8 cellular contexts compared by ENCODE assay signal in genomic region chr1:228459091-228459993, GRCh38. TPM values are rescaled to one million over a fixed set of nuclear protein-coding genes. Genes with fewer than 3 reads are reported as not detected.
A peak's percentile ranks its signal among the peaks of the same experiment; 100 is the strongest.
DNase-seq lines count a peak whose midpoint lies in the region; ATAC-seq and TF ChIP-seq lines count a peak whose summit lies in the region.

No MANE protein-coding gene starts in this region.

- peak; percentile 90 for DNase-seq in G401 (ENCODE audit: low spot score)
- peak; percentile 48 for DNase-seq in NCI-H748 treated with DMSO at 0.1 percent for 48 hours (lab: John Stamatoyannopoulos, UW)
- DNase-seq in activated T-cell treated with anti-CD3 and anti-CD28 coated beads, Interleukin-2, amount 50 U/mL, for 4 hours = peak; percentile 36
- peak; percentile 70 for DNase-seq in fibroblast of gingiva (ENCODE audit: low read depth)
- peak; percentile 81 for DNase-seq in type B pancreatic cell (ENCODE audit: extremely low spot score, unreplicated experiment)

- peaks cover 2% of the 10 kb centered on the region for H3K36me3 Mint-ChIP-seq in activated T-cell treated with anti-CD3 and anti-CD28 coated beads, Interleukin-2, amount 50 U/mL, for 4 hours (ENCODE audit: insufficient read depth)
- H3K36me3 Mint-ChIP-seq in nephron (ENCODE audit: low read depth) = peaks cover 3% of the 10 kb centered on the region
- peaks cover 3% of the 10 kb centered on the region for H3K36me3 Mint-ChIP-seq in type B pancreatic cell

- H3K27ac Mint-ChIP-seq in nephron = peak overlapping the region; percentile 83 to 97 (median 94)
- peak overlapping the region; percentile 99 for H3K27ac Mint-ChIP-seq in type B pancreatic cell

- in situ Hi-C loops in G401 (cut with HindIII; ENCODE audit: low sequenced_read_pairs) = no loop called here

- H3K4me1 Mint-ChIP-seq in activated T-cell treated with anti-CD3 and anti-CD28 coated beads, Interleukin-2, amount 50 U/mL, for 4 hours (ENCODE audit: low read depth) = peaks cover 40% of the 10 kb centered on the region
- H3K4me1 Mint-ChIP-seq in nephron = peaks cover 37% of the 10 kb centered on the region
- H3K4me1 Mint-ChIP-seq in type B pancreatic cell (ENCODE audit: unreplicated experiment) = peaks cover 28% of the 10 kb centered on the region

- peak; percentile 80 to 82 (median 81) for TF ChIP-seq CTCF in nephron (IDR thresholded peaks at IDR 0.05; ENCODE audit: unreplicated experiment in 3 of 3)
- TF ChIP-seq CTCF in type B pancreatic cell (conservative IDR thresholded peaks at IDR 0.05) = peak; percentile 87

- H3K27me3 Mint-ChIP-seq in activated T-cell treated with anti-CD3 and anti-CD28 coated beads, Interleukin-2, amount 50 U/mL, for 4 hours (ENCODE audit: low read depth) = no peaks in the 10 kb centered on the region
- H3K27me3 Mint-ChIP-seq in nephron (ENCODE audit: low read depth) (peaks cover 24% of the 10 kb centered on the region), type B pancreatic cell (peaks cover 40% of the 10 kb centered on the region)

- no peaks in the 10 kb centered on the region for H3K9me3 Mint-ChIP-seq in activated T-cell treated with anti-CD3 and anti-CD28 coated beads, Interleukin-2, amount 50 U/mL, for 4 hours
- H3K9me3 Mint-ChIP-seq in nephron (no peaks in the 10 kb centered on the region), type B pancreatic cell (no peaks in the 10 kb centered on the region)

- ATAC-seq in HG02981 (IDR thresholded peaks at IDR 0.05; ENCODE audit: unreplicated experiment) = peak; percentile 38
- no peak for ATAC-seq in activated T-cell treated with anti-CD3 and anti-CD28 coated beads, Interleukin-2, amount 50 U/mL, for 4 hours
- no peak for ATAC-seq in HG02852 (IDR thresholded peaks at IDR 0.05; ENCODE audit: unreplicated experiment)

- H3K4me3 Mint-ChIP-seq in activated T-cell treated with anti-CD3 and anti-CD28 coated beads, Interleukin-2, amount 50 U/mL, for 4 hours = peak overlapping the region; percentile 94
- H3K4me3 Mint-ChIP-seq in nephron = peak overlapping the region; percentile 94 to 97 (median 96)
- H3K4me3 Mint-ChIP-seq in type B pancreatic cell = peak overlapping the region; percentile 99

RNA-seq across cellular contexts. Expression of gene RNF187, which starts 27.8 kb away (rescaled TPM):
- 136 and 168 TPM in 2 replicates for total RNA-seq in G401 (2014; rRNA removed; shearing (Covaris generic))
- total RNA-seq in activated T-cell treated with anti-CD3 and anti-CD28 coated beads, Interleukin-2, amount 50 U/mL, for 4 hours = 100 to 1,000 TPM in 2 of 3 donors, 10 to 100 TPM in 1; 99.6 to 108 (median 106) TPM
- total RNA-seq in type B pancreatic cell (ENCODE audit: low replicate concordance) = 108 and 117 TPM in 2 replicates

RNA-seq across cellular contexts. Expression of gene TRIM17, which starts 42.7 kb away (rescaled TPM):
- total RNA-seq in G401 (2014; rRNA removed; shearing (Covaris generic)) = not detected in 2 replicates
- 1 to 10 TPM in 1 of 3 donors, under 1 TPM in 2; 0.57 to 1.1 (median 0.66) TPM for total RNA-seq in activated T-cell treated with anti-CD3 and anti-CD28 coated beads, Interleukin-2, amount 50 U/mL, for 4 hours
- 7.8 and 9.4 TPM in 2 replicates for total RNA-seq in type B pancreatic cell (ENCODE audit: low replicate concordance)

RNA-seq across cellular contexts. Expression of gene TRIM11, which starts 52.7 kb away (rescaled TPM):
- 40.4 and 43.6 TPM in 2 replicates for total RNA-seq in G401 (2014; rRNA removed; shearing (Covaris generic))
- total RNA-seq in activated T-cell treated with anti-CD3 and anti-CD28 coated beads, Interleukin-2, amount 50 U/mL, for 4 hours = 10 to 100 TPM; 43.8 to 47.5 (median 46.6) TPM
- 33.6 and 38.0 TPM in 2 replicates for total RNA-seq in type B pancreatic cell (ENCODE audit: low replicate concordance)

Comparison
In these comparisons a context has a peak if more than half of its experiments do, and no peak if none do; other contexts are left out.
1. DNase-seq: peak in every context shown above with its lines; median percentile 90 in G401; 81 in type B pancreatic cell; 70 in fibroblast of gingiva; 48 in NCI-H748 treated with DMSO at 0.1 percent for 48 hours; 36 in activated T-cell treated with anti-CD3 and anti-CD28 coated beads, Interleukin-2, amount 50 U/mL, for 4 hours.